Comparison of ENCODE assay signal across 22 cellular contexts in genomic region chr20:3660262-3661059, GRCh38. TPM values are rescaled to one million over a fixed set of nuclear protein-coding genes. Genes with fewer than 3 reads are reported as not detected.
DNase-seq lines count a peak whose midpoint lies in the region; TF ChIP-seq lines count a peak whose summit lies in the region.
"Had no signal": no experiment of that assay in that cellular context is flagged by ENCODE, and none has a peak within 500 bp of the region (broad histone marks: within the 10 kb centered on the region; RNA-seq: fewer than 3 reads in every experiment).

No MANE protein-coding gene starts in this region.

- H3K4me3 ChIP-seq in osteoblast (ENCODE audit: insufficient read depth, low read length) (no peak overlapping the region), spleen (peak overlapping the region in 2 of 8 donors; percentile 5 to 46)
- H3K4me3 ChIP-seq: body of pancreas, lung had no signal

- no peak overlapping the region for H3K4me3 Mint-ChIP-seq in chondrocyte (ENCODE audit: unreplicated experiment)
- H3K4me3 Mint-ChIP-seq: activated naive CD4-positive, alpha-beta T cell treated with anti-CD3 and anti-CD28 coated beads for 36 hours; CD4-positive, CD25-positive, alpha-beta regulatory T cell had no signal

- no peaks in the 10 kb centered on the region for H3K36me3 ChIP-seq in osteoblast (ENCODE audit: insufficient read depth, low read length)
- no peaks in the 10 kb centered on the region for H3K36me3 ChIP-seq in spleen

- no peaks in the 10 kb centered on the region for H3K79me2 ChIP-seq in osteoblast (ENCODE audit: insufficient read depth, low read length)

- intact Hi-C loops in spleen (cut with DNase I; ENCODE audit: low total_unique reads) = no loop called here

- H3K4me2 ChIP-seq in osteoblast (ENCODE audit: insufficient read depth, low read length) = no peak overlapping the region

- DNase-seq in DMS 273 (lab: John Stamatoyannopoulos, UW; ENCODE audit: unreplicated experiment) (peak; percentile 69), DMS 273 treated with DMSO at 0.1 percent for 48 hours (lab: John Stamatoyannopoulos, UW) (no peak), GM20000 (ENCODE audit: low spot score) (peak; percentile 56), chondrocyte (ENCODE audit: low spot score) (peak; percentile 89), osteoblast (ENCODE audit: insufficient read length, low spot score, missing footprints) (peak; percentile 69), spleen (no peak), globus pallidus (ENCODE audit: low spot score) (no peak), D341Med (ENCODE audit: low spot score) (no peak)
- DNase-seq: activated naive CD4-positive, alpha-beta T cell treated with anti-CD3 and anti-CD28 coated beads for 36 hours; CD4-positive, CD25-positive, alpha-beta regulatory T cell; effector memory CD4-positive, alpha-beta T cell; EL; IMR-90; naive thymus-derived CD8-positive, alpha-beta T cell; NCI-H2107; NCI-H774; substantia nigra; T-cell had no signal

- H3K27ac Mint-ChIP-seq in chondrocyte (ENCODE audit: unreplicated experiment) = no peak overlapping the region
- H3K27ac Mint-ChIP-seq: activated naive CD4-positive, alpha-beta T cell treated with anti-CD3 and anti-CD28 coated beads for 36 hours; CD4-positive, CD25-positive, alpha-beta regulatory T cell; naive thymus-derived CD8-positive, alpha-beta T cell; T-cell had no signal

- no peak for TF ChIP-seq POLR2A in spleen (IDR thresholded peaks at IDR 0.05)

- 2 to 6% (median 4%) methylated on average over 10 to 75 of the region's 75 CpGs for WGBS in spleen, 5 donors

- H3K27me3 ChIP-seq in osteoblast (ENCODE audit: insufficient read depth, low read length) = peaks cover 29% of the 10 kb centered on the region
- H3K27me3 ChIP-seq in spleen (replicated peaks in 1 of 7) = peaks cover 0 to 74% (median 31%) of the 10 kb centered on the region in 7 donors

- no peaks in the 10 kb centered on the region for H3K9me3 ChIP-seq in osteoblast (ENCODE audit: low read depth, low read length)
- H3K9me3 ChIP-seq in spleen = peaks cover 0 to 2% (median 0%) of the 10 kb centered on the region in 8 donors
- H3K9me3 ChIP-seq: body of pancreas had no signal

- H3K4me1 Mint-ChIP-seq in chondrocyte (ENCODE audit: low read depth) = no peaks in the 10 kb centered on the region

- no peak overlapping the region for H2AFZ ChIP-seq in osteoblast (ENCODE audit: low read length)

- no peaks in the 10 kb centered on the region for H3K36me3 Mint-ChIP-seq in chondrocyte (ENCODE audit: low read depth)
- H3K36me3 Mint-ChIP-seq: CD4-positive, CD25-positive, alpha-beta regulatory T cell; naive thymus-derived CD8-positive, alpha-beta T cell; T-cell had no signal

- H4K20me1 ChIP-seq in osteoblast (ENCODE audit: insufficient read depth, low read length) = no peaks in the 10 kb centered on the region

- no peak for TF ChIP-seq CTCF in GM20000 (IDR thresholded peaks at IDR 0.05; ENCODE audit: extremely low read depth, missing control alignments)
- TF ChIP-seq CTCF in chondrocyte (IDR thresholded peaks at IDR 0.05) = no peak
- no peak for TF ChIP-seq CTCF in osteoblast (IDR thresholded peaks at IDR 0.05; ENCODE audit: extremely low read depth, low read depth, low read length)
- TF ChIP-seq CTCF in spleen (IDR thresholded peaks at IDR 0.05 in 8 of 11, conservative IDR thresholded peaks at IDR 0.05 in 3 of 11) = no peak

- no peak overlapping the region for H3K27ac ChIP-seq in osteoblast (ENCODE audit: low read depth, low read length)
- no peak overlapping the region for H3K27ac ChIP-seq in spleen
- H3K27ac ChIP-seq: 22Rv1, body of pancreas had no signal

- peaks cover 23% of the 10 kb centered on the region for H3K27me3 Mint-ChIP-seq in chondrocyte (ENCODE audit: low read depth)

- H3K4me1 ChIP-seq in osteoblast (ENCODE audit: insufficient read depth, low read length) (no peaks in the 10 kb centered on the region), spleen (peaks cover 0 to 28% (median 10%) of the 10 kb centered on the region in 6 donors)

- no peaks in the 10 kb centered on the region for H3K9me3 Mint-ChIP-seq in chondrocyte (ENCODE audit: low read depth)
- H3K9me3 Mint-ChIP-seq: activated naive CD4-positive, alpha-beta T cell treated with anti-CD3 and anti-CD28 coated beads for 36 hours; naive thymus-derived CD8-positive, alpha-beta T cell; T-cell had no signal

RNA-seq across cellular contexts. Expression of gene GFRA4, which starts 2.7 kb away (rescaled TPM):
- total RNA-seq in chondrocyte (not detected in 3 replicates), osteoblast (not detected in 2 replicates), spleen (not detected)
- polyA plus RNA-seq in spleen = not detected
- total RNA-seq: activated naive CD4-positive, alpha-beta T cell treated with anti-CD3 and anti-CD28 coated beads for 36 hours; body of pancreas; CD4-positive, CD25-positive, alpha-beta regulatory T cell; IMR-90; lung; naive thymus-derived CD8-positive, alpha-beta T cell; renal cortical epithelial cell; T-cell had no signal
- polyA plus RNA-seq: CD4-positive, CD25-positive, alpha-beta regulatory T cell; IMR-90; lung; naive thymus-derived CD8-positive, alpha-beta T cell had no signal

RNA-seq across cellular contexts. Expression of gene ADAM33, which starts 21.3 kb away (rescaled TPM):
- total RNA-seq in chondrocyte (4.1 to 13.1 TPM (median 12.2 TPM) in 3 replicates), osteoblast (3.5 and 11.2 TPM in 2 replicates), spleen (10 to 100 TPM in 3 of 7 donors, 1 to 10 TPM in 4; 4.0 to 10.7 (median 9.1) TPM)
- 10 to 100 TPM in 1 of 3 donors, 1 to 10 TPM in 2; 5.9 to 31.6 (median 9.5) TPM for polyA plus RNA-seq in spleen
- total RNA-seq: activated naive CD4-positive, alpha-beta T cell treated with anti-CD3 and anti-CD28 coated beads for 36 hours; CD4-positive, CD25-positive, alpha-beta regulatory T cell; naive thymus-derived CD8-positive, alpha-beta T cell; T-cell had no signal
- polyA plus RNA-seq: CD4-positive, CD25-positive, alpha-beta regulatory T cell; naive thymus-derived CD8-positive, alpha-beta T cell had no signal

RNA-seq across cellular contexts. Expression of gene SIGLEC1, which starts 51.9 kb away (rescaled TPM):
- 0.08 TPM in 1 of 3 replicates, not detected in the others for total RNA-seq in chondrocyte
- under 0.01 TPM in 1 of 2 replicates, not detected in the other for total RNA-seq in osteoblast
- 10 to 100 TPM in 5 of 7 donors, 1 to 10 TPM in 2; 3.0 to 50.2 (median 21.9) TPM for total RNA-seq in spleen
- polyA plus RNA-seq in spleen = 10 to 100 TPM in 2 of 3 donors, 1 to 10 TPM in 1; 8.1 to 18.4 (median 11.0) TPM
- total RNA-seq: CD4-positive, CD25-positive, alpha-beta regulatory T cell; IMR-90; renal cortical epithelial cell had no signal
- polyA plus RNA-seq: CD4-positive, CD25-positive, alpha-beta regulatory T cell; IMR-90; naive thymus-derived CD8-positive, alpha-beta T cell had no signal

Comparison
In these comparisons a context has a peak if more than half of its experiments do, and no peak if none do; other contexts are left out.
1. DNase-seq: peak in DMS 273 (single experiment), GM20000 (single experiment), chondrocyte (single experiment) and osteoblast (single experiment); none in DMS 273 treated with DMSO at 0.1 percent for 48 hours (single experiment), spleen (single experiment), globus pallidus (single experiment) and D341Med (single experiment).